ENCODE assay signal across 8 cellular contexts in genomic region chr13:46668302-46668720, GRCh38.
DNase-seq lines count a peak whose midpoint lies in the region; ATAC-seq lines count a peak whose summit lies in the region.

No MANE protein-coding gene starts in this region.

- peaks cover 20% of the 10 kb centered on the region for H3K36me3 Mint-ChIP-seq in activated T-helper 17 cell treated with anti-CD3 and anti-CD28 coated beads, Interleukin-2, amount 50 U/mL, for 72 hours (ENCODE audit: low read depth)

- DNase-seq in Right ventricle myocardium inferior (ENCODE audit: missing footprints): peak; percentile 60
- no peak for DNase-seq in cardiac septum (ENCODE audit: low spot score)
- peak; percentile 53 for DNase-seq in left ventricle myocardium superior
- DNase-seq in stromal cell of bone marrow (ENCODE audit: low read depth): peak; percentile 93
- DNase-seq in T-helper 9 cell: no peak
- DNase-seq in NCI-H1694 (lab: John Stamatoyannopoulos, UW): no peak

- no peaks in the 10 kb centered on the region for H3K9me3 Mint-ChIP-seq in activated T-helper 17 cell treated with anti-CD3 and anti-CD28 coated beads, Interleukin-2, amount 50 U/mL, for 72 hours

- H3K4me1 Mint-ChIP-seq in activated T-helper 17 cell treated with anti-CD3 and anti-CD28 coated beads, Interleukin-2, amount 50 U/mL, for 72 hours: peaks cover 47% of the 10 kb centered on the region

- intact Hi-C loops in Right ventricle myocardium inferior (cut with DNase I) (no loop called here), cardiac septum (cut with DNase I) (no loop called here), left ventricle myocardium superior (cut with micrococcal nuclease) (no loop called here)

- peak overlapping the region; percentile 90 for H3K27ac Mint-ChIP-seq in activated T-helper 17 cell treated with anti-CD3 and anti-CD28 coated beads, Interleukin-2, amount 50 U/mL, for 72 hours

- ATAC-seq in Right ventricle myocardium inferior (peak; percentile 51), HG03108 (IDR thresholded peaks at IDR 0.05; ENCODE audit: unreplicated experiment) (peak; percentile 14), left ventricle myocardium superior (peak; percentile 54)
- peak; percentile 53 for ATAC-seq in activated T-helper 17 cell treated with anti-CD3 and anti-CD28 coated beads, Interleukin-2, amount 50 U/mL, for 72 hours (replicated peaks)

- H3K4me3 Mint-ChIP-seq in activated T-helper 17 cell treated with anti-CD3 and anti-CD28 coated beads, Interleukin-2, amount 50 U/mL, for 72 hours: peak overlapping the region; percentile 85

- H3K27me3 Mint-ChIP-seq in activated T-helper 17 cell treated with anti-CD3 and anti-CD28 coated beads, Interleukin-2, amount 50 U/mL, for 72 hours: no peaks in the 10 kb centered on the region

Comparison
In these comparisons a context has a peak if more than half of its experiments do, and no peak if none do; other contexts are left out.
1. DNase-seq: peak in Right ventricle myocardium inferior (single experiment), left ventricle myocardium superior (single experiment) and stromal cell of bone marrow (single experiment); none in cardiac septum (single experiment), T-helper 9 cell (single experiment) and NCI-H1694 (single experiment).
2. Peak in every context shown above with its lines, with median percentiles within 50 percentile points of each other: ATAC-seq.